In genomic region chr5:10540036-10540544, GRCh38 we compare ENCODE assay signal across 28 cellular contexts.
"Had no signal": no experiment of that assay in that cellular context is flagged by ENCODE, and none has a peak within 500 bp of the region (broad histone marks: within the 10 kb centered on the region; RNA-seq: fewer than 3 reads in every experiment).

No MANE protein-coding gene starts in this region.

- H3K4me3 Mint-ChIP-seq: activated CD8-positive, alpha-beta memory T cell treated with anti-CD3 and anti-CD28 coated beads, Interleukin-2, amount 10 ng/mL, durations not matched to agents 7 days and 5 days; activated naive CD4-positive, alpha-beta T cell treated with anti-CD3 and anti-CD28 coated beads, Interleukin-2, amount 50 U/mL, for 24 hours; activated T-cell treated with anti-CD3 and anti-CD28 coated beads, Interleukin-2, amount 50 U/mL, for 24 hours; activated T-helper 1 cell treated with anti-CD3 and anti-CD28 coated beads, Interleukin-12 subunit alpha, Interleukin-12 subunit beta, Interleukin-2, Interleukin-4 antibody, amounts not matched to agents 30 ng/mL and 10 ng/mL and 1 ng/mL, durations not matched to agents 14 hours and 24 hours and 36 hours; central memory CD8-positive, alpha-beta T cell; T-cell; WTC11 had no signal

- H3K36me3 Mint-ChIP-seq: activated CD8-positive, alpha-beta memory T cell treated with anti-CD3 and anti-CD28 coated beads, Interleukin-2, amount 10 ng/mL, durations not matched to agents 7 days and 5 days; activated naive CD4-positive, alpha-beta T cell treated with anti-CD3 and anti-CD28 coated beads, Interleukin-2, amount 50 U/mL, for 24 hours; T-cell; WTC11 had no signal

- H3K9me3 ChIP-seq: ascending aorta, body of pancreas, MG63 had no signal

- H3K9me3 Mint-ChIP-seq: activated naive CD4-positive, alpha-beta T cell treated with anti-CD3 and anti-CD28 coated beads, Interleukin-2, amount 50 U/mL, for 24 hours; activated T-cell treated with anti-CD3 and anti-CD28 coated beads, Interleukin-2, amount 50 U/mL, for 24 hours; activated T-helper 1 cell treated with anti-CD3 and anti-CD28 coated beads, Interleukin-12 subunit alpha, Interleukin-12 subunit beta, Interleukin-2, Interleukin-4 antibody, amounts not matched to agents 30 ng/mL and 10 ng/mL and 1 ng/mL, durations not matched to agents 14 hours and 24 hours and 36 hours; central memory CD8-positive, alpha-beta T cell; T-cell; WTC11 had no signal

- DNase-seq: activated CD4-positive, alpha-beta T cell treated with anti-CD3 and anti-CD28 coated beads for 48 hours; activated CD4-positive, alpha-beta T cell treated with anti-CD3 and anti-CD28 coated beads, Interleukin-2, amount 50 U/mL, for 4 hours; activated CD4-positive, CD25-positive, alpha-beta regulatory T cell treated with anti-CD3 and anti-CD28 coated beads, Interleukin-2, amount 50 U/mL, for 72 hours; activated CD8-positive, alpha-beta memory T cell treated with anti-CD3 and anti-CD28 coated beads, Interleukin-2, amount 10 ng/mL, durations not matched to agents 7 days and 5 days; activated effector memory CD4-positive, alpha-beta T cell treated with Interleukin-2 at 50 U/mL for 16 hours; activated naive CD4-positive, alpha-beta T cell; activated T-cell treated with anti-CD3 and anti-CD28 coated beads, Interleukin-2, amount 50 U/mL, for 24 hours; body of pancreas; MG63; NCI-H1092 treated with DMSO at 0.1 percent for 48 hours; NCI-H1417 treated with DMSO at 0.1 percent for 48 hours; NCI-H1694; NCI-H2029; NCI-H446; NCI-H524; PC-3; SHP77 treated with DMSO at 0.1 percent for 48 hours; T-cell; T-helper 2 cell; T1000 had no signal

- ATAC-seq: activated CD8-positive, alpha-beta memory T cell treated with anti-CD3 and anti-CD28 coated beads, Interleukin-2, amount 10 ng/mL, durations not matched to agents 7 days and 5 days; body of pancreas; PC-3; T-cell; WTC11 had no signal

- H3K4me3 ChIP-seq: ascending aorta, body of pancreas, MG63 had no signal

- H3K27ac Mint-ChIP-seq: activated CD8-positive, alpha-beta memory T cell treated with anti-CD3 and anti-CD28 coated beads, Interleukin-2, amount 10 ng/mL, durations not matched to agents 7 days and 5 days; activated naive CD4-positive, alpha-beta T cell treated with anti-CD3 and anti-CD28 coated beads, Interleukin-2, amount 50 U/mL, for 24 hours; activated T-cell treated with anti-CD3 and anti-CD28 coated beads, Interleukin-2, amount 50 U/mL, for 24 hours; activated T-helper 1 cell treated with anti-CD3 and anti-CD28 coated beads, Interleukin-12 subunit alpha, Interleukin-12 subunit beta, Interleukin-2, Interleukin-4 antibody, amounts not matched to agents 30 ng/mL and 10 ng/mL and 1 ng/mL, durations not matched to agents 14 hours and 24 hours and 36 hours; WTC11 had no signal

- FAIRE-seq: bronchial epithelial cell, RCC 7860, TTC549 had no signal

- H3K27me3 ChIP-seq: ascending aorta, body of pancreas, MG63 had no signal

- H3K36me3 ChIP-seq: ascending aorta, MG63 had no signal

- H3K27ac ChIP-seq: ascending aorta, body of pancreas had no signal
